In the genomic region with DNA sequence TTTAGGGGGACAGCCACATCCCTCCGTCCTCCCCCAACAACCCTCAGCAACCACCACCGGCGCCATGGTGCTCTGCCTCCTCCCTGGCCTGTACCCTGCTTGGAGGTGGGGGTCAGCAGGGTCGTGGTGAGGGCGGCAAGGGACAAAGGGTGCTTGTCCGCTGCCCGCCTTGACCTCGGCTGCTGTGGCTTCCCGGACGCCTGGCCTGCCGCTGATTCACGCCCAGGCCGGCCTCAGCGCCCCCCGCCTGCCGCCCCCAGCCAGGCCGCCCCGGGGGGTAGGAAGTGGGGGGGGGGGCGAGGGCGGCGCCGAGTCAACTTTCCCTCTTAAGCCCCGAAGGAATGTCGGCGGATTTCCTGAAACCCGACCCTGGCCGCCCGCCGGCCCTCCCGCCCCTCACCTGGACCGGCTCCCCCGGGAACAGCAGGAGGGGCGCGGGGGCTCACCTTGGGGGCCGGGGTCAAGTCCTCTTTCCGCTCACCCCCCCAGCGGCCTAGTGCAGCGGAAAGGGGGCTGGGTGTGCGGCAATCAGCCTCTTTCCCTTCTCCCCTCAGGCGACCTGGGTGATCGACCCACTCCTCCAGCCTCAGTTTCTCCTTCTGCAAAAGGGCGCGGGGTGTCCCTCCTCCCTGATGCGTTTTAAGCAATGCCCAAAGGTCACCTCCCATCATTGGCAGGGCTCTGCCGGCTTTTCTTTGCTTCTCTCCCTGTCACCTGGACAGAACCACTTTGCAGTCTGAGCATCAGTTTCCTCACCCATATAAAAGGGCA, we compare ENCODE assay signal across 1 cellular context.
TF ChIP-seq lines count a peak whose summit lies in the region.

No MANE protein-coding gene starts in this region.

TF ChIP-seq in HEK293, 187 proteins besides CTCF, POLR2A, EP300 and RAD21 (continued from another document):
- TF ChIP-seq, protein P1, sequence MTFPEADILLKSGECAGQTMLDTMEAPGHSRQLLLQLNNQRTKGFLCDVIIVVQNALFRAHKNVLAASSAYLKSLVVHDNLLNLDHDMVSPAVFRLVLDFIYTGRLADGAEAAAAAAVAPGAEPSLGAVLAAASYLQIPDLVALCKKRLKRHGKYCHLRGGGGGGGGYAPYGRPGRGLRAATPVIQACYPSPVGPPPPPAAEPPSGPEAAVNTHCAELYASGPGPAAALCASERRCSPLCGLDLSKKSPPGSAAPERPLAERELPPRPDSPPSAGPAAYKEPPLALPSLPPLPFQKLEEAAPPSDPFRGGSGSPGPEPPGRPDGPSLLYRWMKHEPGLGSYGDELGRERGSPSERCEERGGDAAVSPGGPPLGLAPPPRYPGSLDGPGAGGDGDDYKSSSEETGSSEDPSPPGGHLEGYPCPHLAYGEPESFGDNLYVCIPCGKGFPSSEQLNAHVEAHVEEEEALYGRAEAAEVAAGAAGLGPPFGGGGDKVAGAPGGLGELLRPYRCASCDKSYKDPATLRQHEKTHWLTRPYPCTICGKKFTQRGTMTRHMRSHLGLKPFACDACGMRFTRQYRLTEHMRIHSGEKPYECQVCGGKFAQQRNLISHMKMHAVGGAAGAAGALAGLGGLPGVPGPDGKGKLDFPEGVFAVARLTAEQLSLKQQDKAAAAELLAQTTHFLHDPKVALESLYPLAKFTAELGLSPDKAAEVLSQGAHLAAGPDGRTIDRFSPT (tag by site-specific recombination; IDR thresholded peaks at IDR 0.05), result peak; percentile 31; the same call in 1 of the 2 replicates
- TF ChIP-seq ZFHX2 (tag by site-specific recombination; conservative IDR thresholded peaks at IDR 0.05) (peak; percentile 62), ZIC2 (tag by site-specific recombination; IDR thresholded peaks at IDR 0.05) (peak; percentile 17; the same call in 1 of the 2 replicates), ZSCAN16 (tag by site-specific recombination; IDR thresholded peaks at IDR 0.05) (no peak), EGR2 (tag by site-specific recombination; IDR thresholded peaks at IDR 0.05; ENCODE audit: low read depth) (peak; percentile 37; the same call in 1 of the 2 replicates), ZNF132 (tag by site-specific recombination; IDR thresholded peaks at IDR 0.05; ENCODE audit: borderline replicate concordance) (no peak), SP2 (tag by site-specific recombination; IDR thresholded peaks at IDR 0.05) (no peak), GLI2 (tag by site-specific recombination; IDR thresholded peaks at IDR 0.05; ENCODE audit: borderline replicate concordance, low read depth) (no peak)
